7 cellular contexts compared by ENCODE assay signal in genomic region chr3:13879946-13880810, GRCh38. TPM values are rescaled to one million over a fixed set of nuclear protein-coding genes. Genes with fewer than 3 reads are reported as not detected.
DNase-seq lines count a peak whose midpoint lies in the region; ATAC-seq and TF ChIP-seq lines count a peak whose summit lies in the region.

WNT7A (minus strand) TSS chr3:13880071; CDS start chr3:13879816, 255 bp downstream.

- peak within 1 kb of the TSS; percentile 21 for H3K4me3 ChIP-seq in lung

- H3K4me1 Mint-ChIP-seq in central memory CD8-positive, alpha-beta T cell: peaks cover 4% of the 10 kb centered on the region

- WGBS in lung, 2 donors: 1% methylated on average over 49 to 88 of the region's 90 CpGs

- peaks cover 0 to 8% of the 10 kb centered on the region in 2 donors for H3K4me1 ChIP-seq in lung (ENCODE audit: control insufficient read depth in 2 of 2, insufficient read depth in 2 of 2, low read length in 2 of 2)

- peak; percentile 58 for ATAC-seq in central memory CD8-positive, alpha-beta T cell (replicated peaks; ENCODE audit: extremely low read depth, poor library complexity, severe bottlenecking)
- ATAC-seq in lung (ENCODE audit: insufficient read depth, low FRiP score) (peak; percentile 54), HG02571 (IDR thresholded peaks at IDR 0.05; ENCODE audit: unreplicated experiment) (no peak)

- no peaks in the 10 kb centered on the region for H3K36me3 ChIP-seq in lung (ENCODE audit: control insufficient read depth in 2 of 2, insufficient read depth in 2 of 2, low read length in 2 of 2)

- H3K4me3 Mint-ChIP-seq in central memory CD8-positive, alpha-beta T cell: peak within 1 kb of the TSS; percentile 62

- H3K36me3 Mint-ChIP-seq in central memory CD8-positive, alpha-beta T cell (ENCODE audit: insufficient read depth): no peaks in the 10 kb centered on the region

- peaks cover 81% of the 10 kb centered on the region for H3K27me3 Mint-ChIP-seq in central memory CD8-positive, alpha-beta T cell

- H3K9me3 Mint-ChIP-seq in central memory CD8-positive, alpha-beta T cell: no peaks in the 10 kb centered on the region

- no peak within 1 kb of the TSS for H3K27ac Mint-ChIP-seq in central memory CD8-positive, alpha-beta T cell (ENCODE audit: low read depth)

- DNase-seq in GM20000 (ENCODE audit: low spot score) (peak; percentile 49), UCSD-AML1 (lab: John Stamatoyannopoulos, UW; ENCODE audit: unreplicated experiment) (peak; percentile 39), lung (ENCODE audit: low spot score) (no peak), GM19238 (ENCODE audit: insufficient read length, low spot score) (no peak)
- DNase-seq in central memory CD8-positive, alpha-beta T cell (ENCODE audit: low spot score in 2 of 2): no peak
- DNase-seq in stimulated activated naive CD4-positive, alpha-beta T cell (lab: John Stamatoyannopoulos, UW): peak; percentile 61 to 89 (median 80)

- no peak within 1 kb of the TSS for H3K27ac ChIP-seq in lung (ENCODE audit: low read depth in 1 of 2, low read length in 1 of 2)

- TF ChIP-seq CTCF in GM20000 (IDR thresholded peaks at IDR 0.05; ENCODE audit: extremely low read depth, missing control alignments) (peak; percentile 5), lung (IDR thresholded peaks at IDR 0.05; ENCODE audit: control extremely low read depth, extremely low read depth) (no peak)

- H3K27me3 ChIP-seq in lung (ENCODE audit: control insufficient read depth, insufficient read depth): peaks cover 13% of the 10 kb centered on the region

- H3K9me3 ChIP-seq in lung (ENCODE audit: control insufficient read depth in 2 of 2, insufficient read depth in 1 of 2, low read length in 1 of 2): peaks cover 0 to 6% of the 10 kb centered on the region in 2 donors

RNA-seq across cellular contexts. Expression of gene WNT7A, which starts in this region (rescaled TPM):
- total RNA-seq in lung: 1 to 10 TPM; 2.0 to 4.8 TPM
- polyA plus RNA-seq in lung: 1 to 10 TPM; 1.7 to 2.0 TPM

Comparison
In these comparisons a context has a peak if more than half of its experiments do, and no peak if none do; other contexts are left out.
1. DNase-seq: peak in GM20000 (single experiment), UCSD-AML1 (single experiment) and stimulated activated naive CD4-positive, alpha-beta T cell (6 of 6); none in central memory CD8-positive, alpha-beta T cell (0 of 2), lung (single experiment) and GM19238 (single experiment).